ENCODE assay signal across 8 cellular contexts in genomic region chr16:89122322-89122831, GRCh38. TPM values are rescaled to one million over a fixed set of nuclear protein-coding genes. Genes with fewer than 3 reads are reported as not detected.
DNase-seq lines count a peak whose midpoint lies in the region; ATAC-seq and TF ChIP-seq lines count a peak whose summit lies in the region.

No MANE protein-coding gene starts in this region.

- H3K4me3 ChIP-seq in lower lobe of right lung (peak overlapping the region; percentile 6), vagina (no peak overlapping the region), mammary epithelial cell (replicated peaks in 1 of 3; ENCODE audit: insufficient read depth in 1 of 3, low read depth in 2 of 3, low read length in 3 of 3) (no peak overlapping the region)

- TF ChIP-seq CTCF in lower lobe of right lung (IDR thresholded peaks at IDR 0.05) (no peak), vagina (IDR thresholded peaks at IDR 0.05) (no peak), mammary epithelial cell (conservative IDR thresholded peaks at IDR 0.05 in 1 of 2, IDR thresholded peaks at IDR 0.05 in 1 of 2; ENCODE audit: extremely low read depth in 1 of 2, insufficient read depth in 1 of 2, low read depth in 1 of 2, low read length in 2 of 2) (no peak)

- no peaks in the 10 kb centered on the region for H3K9me3 ChIP-seq in lower lobe of right lung
- no peaks in the 10 kb centered on the region for H3K9me3 ChIP-seq in vagina
- H3K9me3 ChIP-seq in mammary epithelial cell (replicated peaks; ENCODE audit: insufficient read depth, low read length) = no peaks in the 10 kb centered on the region

- intact Hi-C loops in lower lobe of right lung (cut with DNase I) = no loop called here
- intact Hi-C loops in vagina (cut with DNase I) = no loop called here
- intact Hi-C loops in mammary epithelial cell (cut with micrococcal nuclease) = no loop called here

- no peaks in the 10 kb centered on the region for H3K79me2 ChIP-seq in mammary epithelial cell (ENCODE audit: insufficient read depth, low read length)

- in situ Hi-C loops in mammary epithelial cell (cut with MboI; ENCODE audit: low sequenced_read_pairs in 2 of 2) = no loop called here

- peak; percentile 84 for DNase-seq in DMS153 treated with DMSO at 0.1 percent for 48 hours (lab: John Stamatoyannopoulos, UW; ENCODE audit: unreplicated experiment)
- peak; percentile 78 to 86 (median 86) for DNase-seq in NCI-H1417 (lab: John Stamatoyannopoulos, UW)
- DNase-seq in activated CD4-positive, alpha-beta T cell treated with anti-CD3 and anti-CD28 coated beads, Interleukin-2, amount 50 U/mL, for 4 hours = peak; percentile 62 to 64
- DNase-seq in lower lobe of right lung = peak; percentile 77
- no peak for DNase-seq in NOMO-1 treated with DMSO at 0.1 percent for 48 hours (lab: John Stamatoyannopoulos, UW; ENCODE audit: unreplicated experiment)
- DNase-seq in NCI-H1048 (lab: John Stamatoyannopoulos, UW) = no peak
- DNase-seq in vagina (ENCODE audit: extremely low spot score in 2 of 2) = no peak
- no peak for DNase-seq in mammary epithelial cell

- dilution Hi-C loops in mammary epithelial cell (cut with HindIII; ENCODE audit: low sequenced_read_pairs) = no loop called here

- CTCF ChIA-PET in mammary epithelial cell (lab: Charles Lee; ENCODE audit: low non-redundant PET) = no interaction called here

- peak; percentile 84 to 86 for ATAC-seq in lower lobe of right lung

- no peak overlapping the region for H3K4me2 ChIP-seq in mammary epithelial cell (ENCODE audit: insufficient read depth, low read depth, low read length)

- no peak for TF ChIP-seq POLR2A in vagina (IDR thresholded peaks at IDR 0.05)

- no peak overlapping the region for H3K9ac ChIP-seq in mammary epithelial cell (ENCODE audit: insufficient read depth, low read length)

- no peaks in the 10 kb centered on the region for H4K20me1 ChIP-seq in mammary epithelial cell (ENCODE audit: insufficient read depth, low read length)

- BruUV-seq in mammary epithelial cell (replicated peaks; lab: Mats Ljungman, UMichigan) = no TSS peak

- H3K27ac ChIP-seq in lower lobe of right lung (peak overlapping the region; percentile 60), vagina (no peak overlapping the region), mammary epithelial cell (ENCODE audit: insufficient read depth, low read depth, low read length) (no peak overlapping the region)

- H3K4me1 ChIP-seq in lower lobe of right lung (peaks cover 7% of the 10 kb centered on the region), vagina (no peaks in the 10 kb centered on the region), mammary epithelial cell (ENCODE audit: insufficient read depth, low read length) (peaks cover 4% of the 10 kb centered on the region)

- WGBS in mammary epithelial cell (ENCODE audit: low coverage, missing lambda C conversion rate) = 50% methylated on average over 4 of the region's 10 CpGs

- H2AFZ ChIP-seq in mammary epithelial cell (ENCODE audit: low read depth, low read length) = no peak overlapping the region

- H3K36me3 ChIP-seq in lower lobe of right lung (peaks cover 62% of the 10 kb centered on the region), vagina (peaks cover 0 to 37% of the 10 kb centered on the region in 2 donors), mammary epithelial cell (ENCODE audit: insufficient read depth, low read length) (no peaks in the 10 kb centered on the region)

- no peaks in the 10 kb centered on the region for H3K27me3 ChIP-seq in lower lobe of right lung (ENCODE audit: low read depth)
- no peaks in the 10 kb centered on the region for H3K27me3 ChIP-seq in vagina
- no peaks in the 10 kb centered on the region for H3K27me3 ChIP-seq in mammary epithelial cell (ENCODE audit: insufficient read depth, low read length)

RNA-seq across cellular contexts. Expression of gene ACSF3, which starts 28.7 kb away (rescaled TPM):
- total RNA-seq in lower lobe of right lung = 31.7 TPM
- 23.3 TPM for total RNA-seq in vagina
- 10 to 100 TPM; 18.0 to 31.8 TPM for total RNA-seq in mammary epithelial cell
- 13.3 TPM for polyA plus RNA-seq in mammary epithelial cell
- polyA minus RNA-seq in mammary epithelial cell = 22.6 TPM

RNA-seq across cellular contexts. Expression of gene CDH15, which starts 49.2 kb away (rescaled TPM):
- total RNA-seq in lower lobe of right lung = 0.50 TPM
- total RNA-seq in vagina = not detected
- under 1 TPM; 0.14 to 0.33 TPM for total RNA-seq in mammary epithelial cell
- polyA plus RNA-seq in mammary epithelial cell = not detected
- polyA minus RNA-seq in mammary epithelial cell = not detected

Comparison
In these comparisons a context has a peak if more than half of its experiments do, and no peak if none do; other contexts are left out.
1. DNase-seq: peak in DMS153 treated with DMSO at 0.1 percent for 48 hours (single experiment), NCI-H1417 (3 of 3), activated CD4-positive, alpha-beta T cell treated with anti-CD3 and anti-CD28 coated beads, Interleukin-2, amount 50 U/mL, for 4 hours (2 of 2) and lower lobe of right lung (single experiment); none in NOMO-1 treated with DMSO at 0.1 percent for 48 hours (single experiment), NCI-H1048 (single experiment), vagina (0 of 2) and mammary epithelial cell (single experiment).